8 cellular contexts compared by ENCODE assay signal in the genomic region with DNA sequence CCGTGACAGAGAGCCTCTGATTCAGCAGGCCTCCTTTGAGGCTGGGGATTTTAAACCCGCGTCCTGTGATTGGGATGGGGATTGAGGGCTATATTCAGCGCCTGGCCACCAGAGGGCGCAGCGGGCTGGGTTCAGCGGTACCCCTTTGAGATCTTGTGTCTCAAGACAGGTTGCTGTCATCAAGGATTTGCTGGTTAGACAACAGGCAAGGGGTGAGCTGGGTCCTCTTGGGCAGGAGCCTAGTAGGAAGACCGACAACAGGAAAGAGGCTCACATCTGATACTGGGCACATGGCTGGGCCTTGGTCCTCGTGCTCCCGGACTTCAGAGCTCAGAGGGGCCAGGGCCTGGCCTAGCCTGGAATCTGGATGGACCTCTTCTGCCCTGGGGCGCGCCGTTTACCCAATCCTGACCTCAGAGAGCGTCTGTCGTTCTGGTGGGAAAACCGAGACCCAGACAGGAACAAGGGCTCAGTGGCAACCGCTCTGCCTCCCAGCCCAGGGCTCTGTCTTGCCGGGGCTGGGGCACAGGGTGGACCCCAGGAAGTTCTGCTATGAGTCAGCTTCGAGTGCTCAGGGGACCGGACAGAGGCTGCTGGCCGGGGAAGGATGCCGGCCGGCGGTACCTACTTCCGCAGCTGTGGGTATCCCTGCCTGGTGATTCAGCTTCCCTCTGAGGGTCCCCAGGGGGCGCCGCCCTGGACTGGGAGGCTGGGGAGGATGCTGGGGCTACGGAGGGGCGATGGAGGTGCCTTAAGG. TPM values are rescaled to one million over a fixed set of nuclear protein-coding genes. Genes with fewer than 3 reads are reported as not detected.
DNase-seq lines count a peak whose midpoint lies in the region; ATAC-seq, FAIRE-seq and TF ChIP-seq lines count a peak whose summit lies in the region.

No MANE protein-coding gene starts in this region.

- TF ChIP-seq CTCF in gastroesophageal sphincter (IDR thresholded peaks at IDR 0.05) (peak in 3 of 4 experiments; percentile 95 to 98 (median 98)), neutrophil (IDR thresholded peaks at IDR 0.05) (peak; percentile 89)

- H3K27me3 ChIP-seq in MG63 (no peaks in the 10 kb centered on the region), gastroesophageal sphincter (no peaks in the 10 kb centered on the region), neutrophil (peaks cover 46% of the 10 kb centered on the region), subcutaneous abdominal adipose tissue (ENCODE audit: control insufficient read depth in 5 of 5, insufficient read depth in 4 of 5, low read length in 5 of 5) (no peaks in the 10 kb centered on the region)

- peak overlapping the region; percentile 0 to 68 (median 3) for H3K9ac ChIP-seq in subcutaneous abdominal adipose tissue (ENCODE audit: low read length in 5 of 5)

- in situ Hi-C loops in G401 (cut with HindIII; ENCODE audit: low sequenced_read_pairs): no loop called here

- peak; percentile 71 for ATAC-seq in gastroesophageal sphincter

- H3K4me3 ChIP-seq in MG63 (peak overlapping the region; percentile 63), gastroesophageal sphincter (peak overlapping the region; percentile 70 to 80), neutrophil (ENCODE audit: low read depth in 1 of 2, low read length in 1 of 2) (peak overlapping the region; percentile 32 to 68), subcutaneous abdominal adipose tissue (ENCODE audit: low read depth in 1 of 5, low read length in 5 of 5) (peak overlapping the region; percentile 39 to 81 (median 48))

- peak overlapping the region; percentile 70 to 95 (median 94) for H3K27ac ChIP-seq in gastroesophageal sphincter
- H3K27ac ChIP-seq in neutrophil: peak overlapping the region; percentile 68
- H3K27ac ChIP-seq in subcutaneous abdominal adipose tissue (ENCODE audit: low read depth, low read length): peak overlapping the region; percentile 96

- no peak for TF ChIP-seq EP300 in gastroesophageal sphincter (IDR thresholded peaks at IDR 0.05)

- peaks cover 0 to 47% (median 28%) of the 10 kb centered on the region in 3 donors for H3K4me1 ChIP-seq in gastroesophageal sphincter
- H3K4me1 ChIP-seq in neutrophil (ENCODE audit: control insufficient read depth in 1 of 2, insufficient read depth in 1 of 2, low read depth in 1 of 2, low read length in 1 of 2): peaks cover 20 to 25% of the 10 kb centered on the region in 2 experiments
- peaks cover 3 to 32% (median 25%) of the 10 kb centered on the region in 5 donors for H3K4me1 ChIP-seq in subcutaneous abdominal adipose tissue (ENCODE audit: control insufficient read depth in 5 of 5, insufficient read depth in 5 of 5, low read length in 5 of 5)

- TF ChIP-seq POLR2A in H54 (IDR thresholded peaks at IDR 0.05; ENCODE audit: low read depth, low read length) (no peak), gastroesophageal sphincter (IDR thresholded peaks at IDR 0.05) (no peak)

- 22% methylated on average over 8 of the region's 29 CpGs; no CpG with 5 or more reads in 1 of the 2 donors for WGBS in gastroesophageal sphincter (ENCODE audit: low coverage in 1 of 2), 2 donors

- H3K36me3 ChIP-seq in MG63 (peaks cover 17% of the 10 kb centered on the region), gastroesophageal sphincter (no peaks in the 10 kb centered on the region), neutrophil (no peaks in the 10 kb centered on the region), subcutaneous abdominal adipose tissue (ENCODE audit: control insufficient read depth in 5 of 5, insufficient read depth in 5 of 5, low read length in 5 of 5) (no peaks in the 10 kb centered on the region)

- H3K9me3 ChIP-seq in MG63 (no peaks in the 10 kb centered on the region), gastroesophageal sphincter (no peaks in the 10 kb centered on the region), neutrophil (no peaks in the 10 kb centered on the region), subcutaneous abdominal adipose tissue (ENCODE audit: control insufficient read depth in 5 of 5, low read length in 5 of 5) (no peaks in the 10 kb centered on the region)

- DNase-seq in G401 (ENCODE audit: low spot score): peak; percentile 94
- DNase-seq in H54 (ENCODE audit: insufficient read length, low spot score): peak; percentile 90
- DNase-seq in MG63: peak; percentile 90
- DNase-seq in SIG-M5 treated with dmso at 0.1 percent for 504 hours (lab: John Stamatoyannopoulos, UW; ENCODE audit: unreplicated experiment): peak; percentile 87
- peak; percentile 78 to 94 (median 88) for DNase-seq in activated naive CD4-positive, alpha-beta T cell (lab: John Stamatoyannopoulos, UW)

- FAIRE-seq in H54 (lab: Jason Lieb, UNC): peak; percentile 30

RNA-seq across cellular contexts. Expression of gene SLC35E4, which starts 0.9 kb away (rescaled TPM):
- 6.3 and 15.5 TPM in 2 replicates for total RNA-seq in G401 (2014; rRNA removed; shearing (Covaris generic))
- 11.3 and 12.5 TPM in 2 replicates for total RNA-seq in MG63 (2014; rRNA removed; shearing (Covaris generic); ENCODE audit: low replicate concordance)
- total RNA-seq in gastroesophageal sphincter: 10 to 100 TPM in 3 of 4 donors, 1 to 10 TPM in 1; 6.5 to 13.5 (median 10.9) TPM

RNA-seq across cellular contexts. Expression of gene TCN2, which starts 27.7 kb away (rescaled TPM):
- 12.9 and 17.1 TPM in 2 replicates for total RNA-seq in G401 (2014; rRNA removed; shearing (Covaris generic))
- total RNA-seq in MG63 (2014; rRNA removed; shearing (Covaris generic); ENCODE audit: low replicate concordance): 1.2 TPM in 1 of 2 replicates, not detected in the other
- total RNA-seq in gastroesophageal sphincter: 10 to 100 TPM; 14.2 to 42.7 (median 33.3) TPM

RNA-seq across cellular contexts. Expression of gene DUSP18, which starts 33.0 kb away (rescaled TPM):
- total RNA-seq in G401 (2014; rRNA removed; shearing (Covaris generic)): 4.5 and 5.1 TPM in 2 replicates
- 1.2 and 2.7 TPM in 2 replicates for total RNA-seq in MG63 (2014; rRNA removed; shearing (Covaris generic); ENCODE audit: low replicate concordance)
- total RNA-seq in gastroesophageal sphincter: 10 to 100 TPM in 2 of 4 donors, 1 to 10 TPM in 2; 6.5 to 13.2 (median 8.7) TPM

RNA-seq across cellular contexts. Expression of gene PES1, which starts 42.9 kb away (rescaled TPM):
- total RNA-seq in G401 (2014; rRNA removed; shearing (Covaris generic)): 133 and 162 TPM in 2 replicates
- 150 and 165 TPM in 2 replicates for total RNA-seq in MG63 (2014; rRNA removed; shearing (Covaris generic); ENCODE audit: low replicate concordance)
- 10 to 100 TPM; 35.5 to 48.9 (median 39.8) TPM for total RNA-seq in gastroesophageal sphincter

Comparison
In these comparisons a context has a peak if more than half of its experiments do, and no peak if none do; other contexts are left out.
1. Peak in every context shown above with its lines: DNase-seq, ATAC-seq, H3K4me3 ChIP-seq and H3K27ac ChIP-seq.